Comparison of ENCODE assay signal across 8 cellular contexts in genomic region chr14:45526715-45527549, GRCh38.
DNase-seq lines count a peak whose midpoint lies in the region; ATAC-seq and TF ChIP-seq lines count a peak whose summit lies in the region.

No MANE protein-coding gene starts in this region.

- no peaks in the 10 kb centered on the region for H3K36me3 ChIP-seq in NT2/D1 (ENCODE audit: insufficient read depth, insufficient read length, low read length)

- no peaks in the 10 kb centered on the region for H3K4me1 ChIP-seq in NT2/D1 (ENCODE audit: insufficient read depth, insufficient read length)

- TF ChIP-seq RAD21 in Ishikawa (IDR thresholded peaks at IDR 0.05; ENCODE audit: low read depth) = peak; percentile 76

- peak; percentile 5 for DNase-seq in CMK (ENCODE audit: low read depth)
- DNase-seq in NT2/D1 (ENCODE audit: low read depth, low spot score) = peak; percentile 48
- peak; percentile 16 for DNase-seq in renal cortical epithelial cell (ENCODE audit: low read depth)
- no peak for DNase-seq in GF-D8 (lab: John Stamatoyannopoulos, UW)
- no peak for DNase-seq in T1000 (lab: John Stamatoyannopoulos, UW)

- H3K9ac ChIP-seq in NT2/D1 (ENCODE audit: insufficient read length, low read depth) = no peak overlapping the region

- no peaks in the 10 kb centered on the region for H3K9me3 ChIP-seq in NT2/D1 (ENCODE audit: insufficient read depth, low read length)

- no peak for TF ChIP-seq EP300 in Ishikawa (IDR thresholded peaks at IDR 0.05; ENCODE audit: borderline replicate concordance)

- no peak overlapping the region for H3K4me3 ChIP-seq in NT2/D1 (ENCODE audit: insufficient read length, low read depth)

- ATAC-seq in GM19467 (IDR thresholded peaks at IDR 0.05; ENCODE audit: unreplicated experiment) (peak; percentile 76), esophagus mucosa (peak; percentile 60)

- no peaks in the 10 kb centered on the region for H3K27me3 ChIP-seq in NT2/D1 (ENCODE audit: insufficient read depth, insufficient read length)

TF ChIP-seq in Ishikawa, 13 proteins besides CTCF, POLR2A, EP300 and RAD21:
- 0 out of 2 replicates have a peak, but pooled peaks have one; percentile 43 for TF ChIP-seq YY1 (IDR thresholded peaks at IDR 0.05; ENCODE audit: low read depth)
- TF ChIP-seq TAF1 (IDR thresholded peaks at IDR 0.05; ENCODE audit: low read depth) = no peak

Comparison
In these comparisons a context has a peak if more than half of its experiments do, and no peak if none do; other contexts are left out.
1. DNase-seq: peak in CMK (single experiment), NT2/D1 (single experiment) and renal cortical epithelial cell (single experiment); none in GF-D8 (single experiment) and T1000 (single experiment).